1 cellular context compared by ENCODE assay signal in the genomic region with DNA sequence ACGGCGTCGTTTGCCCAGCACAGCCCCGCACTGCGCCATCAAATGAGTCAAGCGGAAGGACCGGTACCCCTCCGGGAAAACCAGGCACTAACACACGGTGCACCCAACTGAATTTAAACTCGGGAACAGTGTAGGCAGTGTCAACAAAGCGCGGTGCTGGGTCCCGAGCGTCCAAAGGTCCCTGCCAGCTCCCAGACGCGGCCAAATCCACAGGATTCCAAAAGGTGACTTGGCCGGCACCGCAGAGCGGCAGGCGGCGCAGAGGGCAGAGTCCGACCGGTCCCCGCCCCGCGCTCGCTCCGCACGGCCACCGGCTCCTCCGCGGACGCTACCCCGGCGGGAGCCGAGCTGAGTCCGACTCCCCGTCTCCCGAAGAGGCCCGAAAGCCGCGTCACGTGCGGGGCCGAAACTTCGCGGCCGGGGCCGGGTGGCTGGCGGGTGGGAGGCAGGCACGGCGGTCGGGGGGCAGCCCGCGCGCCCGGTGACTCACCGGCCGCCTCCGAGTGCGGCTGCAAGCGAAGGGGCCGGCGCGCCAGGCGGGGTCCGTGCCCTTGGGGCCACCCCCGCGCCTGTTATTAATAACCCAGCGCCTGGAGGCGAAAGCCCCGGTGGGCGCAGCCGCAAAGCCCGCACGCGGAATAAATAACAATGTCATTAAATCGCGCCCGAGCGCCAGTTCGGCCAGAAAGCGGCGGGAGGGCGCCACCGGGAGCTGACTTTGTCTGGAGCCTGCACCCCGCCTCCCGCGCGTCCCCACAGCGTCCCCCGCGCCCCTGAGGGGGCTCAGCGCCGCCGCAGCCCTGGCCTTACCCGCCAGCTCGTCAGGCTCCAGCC.
TF ChIP-seq lines count a peak whose summit lies in the region.

No MANE protein-coding gene starts in this region.

TF ChIP-seq in HepG2, 621 proteins besides CTCF, POLR2A, EP300 and RAD21 (continued from another document and continues in another):
- TF ChIP-seq, protein P1, sequence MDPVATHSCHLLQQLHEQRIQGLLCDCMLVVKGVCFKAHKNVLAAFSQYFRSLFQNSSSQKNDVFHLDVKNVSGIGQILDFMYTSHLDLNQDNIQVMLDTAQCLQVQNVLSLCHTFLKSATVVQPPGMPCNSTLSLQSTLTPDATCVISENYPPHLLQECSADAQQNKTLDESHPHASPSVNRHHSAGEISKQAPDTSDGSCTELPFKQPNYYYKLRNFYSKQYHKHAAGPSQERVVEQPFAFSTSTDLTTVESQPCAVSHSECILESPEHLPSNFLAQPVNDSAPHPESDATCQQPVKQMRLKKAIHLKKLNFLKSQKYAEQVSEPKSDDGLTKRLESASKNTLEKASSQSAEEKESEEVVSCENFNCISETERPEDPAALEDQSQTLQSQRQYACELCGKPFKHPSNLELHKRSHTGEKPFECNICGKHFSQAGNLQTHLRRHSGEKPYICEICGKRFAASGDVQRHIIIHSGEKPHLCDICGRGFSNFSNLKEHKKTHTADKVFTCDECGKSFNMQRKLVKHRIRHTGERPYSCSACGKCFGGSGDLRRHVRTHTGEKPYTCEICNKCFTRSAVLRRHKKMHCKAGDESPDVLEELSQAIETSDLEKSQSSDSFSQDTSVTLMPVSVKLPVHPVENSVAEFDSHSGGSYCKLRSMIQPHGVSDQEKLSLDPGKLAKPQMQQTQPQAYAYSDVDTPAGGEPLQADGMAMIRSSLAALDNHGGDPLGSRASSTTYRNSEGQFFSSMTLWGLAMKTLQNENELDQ (CRISPR knock-in tag; IDR thresholded peaks at IDR 0.05; ENCODE audit: borderline replicate concordance), result no peak
- TF ChIP-seq, protein P2, sequence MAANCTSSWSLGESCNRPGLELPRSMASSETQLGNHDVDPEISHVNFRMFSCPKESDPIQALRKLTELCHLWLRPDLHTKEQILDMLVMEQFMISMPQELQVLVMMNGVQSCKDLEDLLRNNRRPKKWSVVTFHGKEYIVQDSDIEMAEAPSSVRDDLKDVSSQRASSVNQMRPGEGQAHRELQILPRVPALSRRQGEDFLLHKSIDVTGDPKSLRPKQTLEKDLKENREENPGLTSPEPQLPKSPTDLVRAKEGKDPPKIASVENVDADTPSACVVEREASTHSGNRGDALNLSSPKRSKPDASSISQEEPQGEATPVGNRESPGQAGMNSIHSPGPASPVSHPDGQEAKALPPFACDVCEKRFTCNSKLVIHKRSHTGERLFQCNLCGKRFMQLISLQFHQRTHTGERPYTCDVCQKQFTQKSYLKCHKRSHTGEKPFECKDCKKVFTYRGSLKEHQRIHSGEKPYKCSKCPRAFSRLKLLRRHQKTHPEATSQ (CRISPR knock-in tag; IDR thresholded peaks at IDR 0.05; ENCODE audit: borderline replicate concordance), result peak; percentile 85; the same call in 1 of the 2 replicates
- TF ChIP-seq, protein P3, sequence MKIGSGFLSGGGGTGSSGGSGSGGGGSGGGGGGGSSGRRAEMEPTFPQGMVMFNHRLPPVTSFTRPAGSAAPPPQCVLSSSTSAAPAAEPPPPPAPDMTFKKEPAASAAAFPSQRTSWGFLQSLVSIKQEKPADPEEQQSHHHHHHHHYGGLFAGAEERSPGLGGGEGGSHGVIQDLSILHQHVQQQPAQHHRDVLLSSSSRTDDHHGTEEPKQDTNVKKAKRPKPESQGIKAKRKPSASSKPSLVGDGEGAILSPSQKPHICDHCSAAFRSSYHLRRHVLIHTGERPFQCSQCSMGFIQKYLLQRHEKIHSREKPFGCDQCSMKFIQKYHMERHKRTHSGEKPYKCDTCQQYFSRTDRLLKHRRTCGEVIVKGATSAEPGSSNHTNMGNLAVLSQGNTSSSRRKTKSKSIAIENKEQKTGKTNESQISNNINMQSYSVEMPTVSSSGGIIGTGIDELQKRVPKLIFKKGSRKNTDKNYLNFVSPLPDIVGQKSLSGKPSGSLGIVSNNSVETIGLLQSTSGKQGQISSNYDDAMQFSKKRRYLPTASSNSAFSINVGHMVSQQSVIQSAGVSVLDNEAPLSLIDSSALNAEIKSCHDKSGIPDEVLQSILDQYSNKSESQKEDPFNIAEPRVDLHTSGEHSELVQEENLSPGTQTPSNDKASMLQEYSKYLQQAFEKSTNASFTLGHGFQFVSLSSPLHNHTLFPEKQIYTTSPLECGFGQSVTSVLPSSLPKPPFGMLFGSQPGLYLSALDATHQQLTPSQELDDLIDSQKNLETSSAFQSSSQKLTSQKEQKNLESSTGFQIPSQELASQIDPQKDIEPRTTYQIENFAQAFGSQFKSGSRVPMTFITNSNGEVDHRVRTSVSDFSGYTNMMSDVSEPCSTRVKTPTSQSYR (CRISPR knock-in tag; IDR thresholded peaks at IDR 0.05; ENCODE audit: borderline replicate concordance), result peak; percentile 61; the same call in 1 of the 2 replicates
- TF ChIP-seq, protein P4, sequence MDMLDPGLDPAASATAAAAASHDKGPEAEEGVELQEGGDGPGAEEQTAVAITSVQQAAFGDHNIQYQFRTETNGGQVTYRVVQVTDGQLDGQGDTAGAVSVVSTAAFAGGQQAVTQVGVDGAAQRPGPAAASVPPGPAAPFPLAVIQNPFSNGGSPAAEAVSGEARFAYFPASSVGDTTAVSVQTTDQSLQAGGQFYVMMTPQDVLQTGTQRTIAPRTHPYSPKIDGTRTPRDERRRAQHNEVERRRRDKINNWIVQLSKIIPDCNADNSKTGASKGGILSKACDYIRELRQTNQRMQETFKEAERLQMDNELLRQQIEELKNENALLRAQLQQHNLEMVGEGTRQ (IDR thresholded peaks at IDR 0.05; ENCODE audit: low read depth, low read length), result peak; percentile 51; the same call in 1 of the 2 replicates
- TF ChIP-seq, protein P4 (CRISPR knock-in tag; IDR thresholded peaks at IDR 0.05; ENCODE audit: borderline replicate concordance), result no peak
- TF ChIP-seq ZNF446 (CRISPR knock-in tag; IDR thresholded peaks at IDR 0.05) (no peak), GPN1 (CRISPR knock-in tag; IDR thresholded peaks at IDR 0.05; ENCODE audit: borderline replicate concordance) (no peak), CBX2 (IDR thresholded peaks at IDR 0.05; ENCODE audit: low read depth, low read length) (no peak), CBX2 (CRISPR knock-in tag; IDR thresholded peaks at IDR 0.05; ENCODE audit: low read depth) (no peak), SALL2 (CRISPR knock-in tag; IDR thresholded peaks at IDR 0.05) (no peak; the same call in 1 of the 2 replicates), ZNF33A (CRISPR knock-in tag; IDR thresholded peaks at IDR 0.05; ENCODE audit: borderline replicate concordance) (no peak), EHMT2 (IDR thresholded peaks at IDR 0.05; ENCODE audit: borderline replicate concordance, low read depth, low read length) (0 out of 2 replicates have a peak, but pooled peaks have one; percentile 28), IRF2 (CRISPR knock-in tag; IDR thresholded peaks at IDR 0.05) (peak; percentile 42; the same call in 1 of the 2 replicates), ETV6 (CRISPR knock-in tag; conservative IDR thresholded peaks at IDR 0.05) (peak; percentile 25; the same call in 1 of the 2 replicates), ZNF335 (CRISPR knock-in tag; IDR thresholded peaks at IDR 0.05) (peak; percentile 57; the same call in 1 of the 2 replicates), MTF1 (CRISPR knock-in tag; IDR thresholded peaks at IDR 0.05) (0 out of 2 replicates have a peak, but pooled peaks have one; percentile 26), MEIS1 (CRISPR knock-in tag; IDR thresholded peaks at IDR 0.05; ENCODE audit: borderline replicate concordance) (no peak; the same call in 1 of the 2 replicates), KAT8 (CRISPR knock-in tag; IDR thresholded peaks at IDR 0.05) (peak; percentile 72), CEBPB (IDR thresholded peaks at IDR 0.05; ENCODE audit: borderline replicate concordance, low read depth, low read length) (no peak), ZNF329 (CRISPR knock-in tag; IDR thresholded peaks at IDR 0.05; ENCODE audit: low read depth) (0 out of 2 replicates have a peak, but pooled peaks have one; percentile 1), CCDC6 (CRISPR knock-in tag; IDR thresholded peaks at IDR 0.05) (no peak; the same call in none of the 2 replicates), PITX1 (CRISPR knock-in tag; IDR thresholded peaks at IDR 0.05) (no peak), BCL6 (CRISPR knock-in tag; IDR thresholded peaks at IDR 0.05) (peak; percentile 29; the same call in 1 of the 2 replicates), MXI1 (IDR thresholded peaks at IDR 0.05; ENCODE audit: borderline replicate concordance, low read depth, low read length) (peak; percentile 87; the same call in 1 of the 3 replicates), ZSCAN30 (CRISPR knock-in tag; IDR thresholded peaks at IDR 0.05) (no peak)
- TF ChIP-seq, protein P5, sequence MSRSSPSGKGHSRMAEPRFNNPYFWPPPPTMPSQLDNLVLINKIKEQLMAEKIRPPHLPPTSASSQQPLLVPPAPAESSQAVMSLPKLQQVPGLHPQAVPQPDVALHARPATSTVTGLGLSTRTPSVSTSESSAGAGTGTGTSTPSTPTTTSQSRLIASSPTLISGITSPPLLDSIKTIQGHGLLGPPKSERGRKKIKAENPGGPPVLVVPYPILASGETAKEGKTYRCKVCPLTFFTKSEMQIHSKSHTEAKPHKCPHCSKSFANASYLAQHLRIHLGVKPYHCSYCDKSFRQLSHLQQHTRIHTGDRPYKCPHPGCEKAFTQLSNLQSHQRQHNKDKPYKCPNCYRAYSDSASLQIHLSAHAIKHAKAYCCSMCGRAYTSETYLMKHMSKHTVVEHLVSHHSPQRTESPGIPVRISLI (CRISPR knock-in tag; IDR thresholded peaks at IDR 0.05; ENCODE audit: borderline replicate concordance), result peak; percentile 39; the same call in 1 of the 2 replicates
- TF ChIP-seq, protein P6, sequence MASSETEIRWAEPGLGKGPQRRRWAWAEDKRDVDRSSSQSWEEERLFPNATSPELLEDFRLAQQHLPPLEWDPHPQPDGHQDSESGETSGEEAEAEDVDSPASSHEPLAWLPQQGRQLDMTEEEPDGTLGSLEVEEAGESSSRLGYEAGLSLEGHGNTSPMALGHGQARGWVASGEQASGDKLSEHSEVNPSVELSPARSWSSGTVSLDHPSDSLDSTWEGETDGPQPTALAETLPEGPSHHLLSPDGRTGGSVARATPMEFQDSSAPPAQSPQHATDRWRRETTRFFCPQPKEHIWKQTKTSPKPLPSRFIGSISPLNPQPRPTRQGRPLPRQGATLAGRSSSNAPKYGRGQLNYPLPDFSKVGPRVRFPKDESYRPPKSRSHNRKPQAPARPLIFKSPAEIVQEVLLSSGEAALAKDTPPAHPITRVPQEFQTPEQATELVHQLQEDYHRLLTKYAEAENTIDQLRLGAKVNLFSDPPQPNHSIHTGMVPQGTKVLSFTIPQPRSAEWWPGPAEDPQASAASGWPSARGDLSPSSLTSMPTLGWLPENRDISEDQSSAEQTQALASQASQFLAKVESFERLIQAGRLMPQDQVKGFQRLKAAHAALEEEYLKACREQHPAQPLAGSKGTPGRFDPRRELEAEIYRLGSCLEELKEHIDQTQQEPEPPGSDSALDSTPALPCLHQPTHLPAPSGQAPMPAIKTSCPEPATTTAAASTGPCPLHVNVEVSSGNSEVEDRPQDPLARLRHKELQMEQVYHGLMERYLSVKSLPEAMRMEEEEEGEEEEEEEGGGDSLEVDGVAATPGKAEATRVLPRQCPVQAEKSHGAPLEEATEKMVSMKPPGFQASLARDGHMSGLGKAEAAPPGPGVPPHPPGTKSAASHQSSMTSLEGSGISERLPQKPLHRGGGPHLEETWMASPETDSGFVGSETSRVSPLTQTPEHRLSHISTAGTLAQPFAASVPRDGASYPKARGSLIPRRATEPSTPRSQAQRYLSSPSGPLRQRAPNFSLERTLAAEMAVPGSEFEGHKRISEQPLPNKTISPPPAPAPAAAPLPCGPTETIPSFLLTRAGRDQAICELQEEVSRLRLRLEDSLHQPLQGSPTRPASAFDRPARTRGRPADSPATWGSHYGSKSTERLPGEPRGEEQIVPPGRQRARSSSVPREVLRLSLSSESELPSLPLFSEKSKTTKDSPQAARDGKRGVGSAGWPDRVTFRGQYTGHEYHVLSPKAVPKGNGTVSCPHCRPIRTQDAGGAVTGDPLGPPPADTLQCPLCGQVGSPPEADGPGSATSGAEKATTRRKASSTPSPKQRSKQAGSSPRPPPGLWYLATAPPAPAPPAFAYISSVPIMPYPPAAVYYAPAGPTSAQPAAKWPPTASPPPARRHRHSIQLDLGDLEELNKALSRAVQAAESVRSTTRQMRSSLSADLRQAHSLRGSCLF (CRISPR knock-in tag; IDR thresholded peaks at IDR 0.05; ENCODE audit: borderline replicate concordance), result no peak
- TF ChIP-seq, protein P7, sequence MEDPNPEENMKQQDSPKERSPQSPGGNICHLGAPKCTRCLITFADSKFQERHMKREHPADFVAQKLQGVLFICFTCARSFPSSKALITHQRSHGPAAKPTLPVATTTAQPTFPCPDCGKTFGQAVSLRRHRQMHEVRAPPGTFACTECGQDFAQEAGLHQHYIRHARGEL (CRISPR knock-in tag; IDR thresholded peaks at IDR 0.05), result no peak
- TF ChIP-seq, protein P8, sequence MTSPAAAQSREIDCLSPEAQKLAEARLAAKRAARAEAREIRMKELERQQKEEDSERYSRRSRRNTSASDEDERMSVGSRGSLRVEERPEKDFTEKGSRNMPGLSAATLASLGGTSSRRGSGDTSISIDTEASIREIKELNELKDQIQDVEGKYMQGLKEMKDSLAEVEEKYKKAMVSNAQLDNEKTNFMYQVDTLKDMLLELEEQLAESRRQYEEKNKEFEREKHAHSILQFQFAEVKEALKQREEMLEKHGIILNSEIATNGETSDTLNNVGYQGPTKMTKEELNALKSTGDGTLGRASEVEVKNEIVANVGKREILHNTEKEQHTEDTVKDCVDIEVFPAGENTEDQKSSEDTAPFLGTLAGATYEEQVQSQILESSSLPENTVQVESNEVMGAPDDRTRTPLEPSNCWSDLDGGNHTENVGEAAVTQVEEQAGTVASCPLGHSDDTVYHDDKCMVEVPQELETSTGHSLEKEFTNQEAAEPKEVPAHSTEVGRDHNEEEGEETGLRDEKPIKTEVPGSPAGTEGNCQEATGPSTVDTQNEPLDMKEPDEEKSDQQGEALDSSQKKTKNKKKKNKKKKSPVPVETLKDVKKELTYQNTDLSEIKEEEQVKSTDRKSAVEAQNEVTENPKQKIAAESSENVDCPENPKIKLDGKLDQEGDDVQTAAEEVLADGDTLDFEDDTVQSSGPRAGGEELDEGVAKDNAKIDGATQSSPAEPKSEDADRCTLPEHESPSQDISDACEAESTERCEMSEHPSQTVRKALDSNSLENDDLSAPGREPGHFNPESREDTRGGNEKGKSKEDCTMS (CRISPR knock-in tag; conservative IDR thresholded peaks at IDR 0.05), result no peak
- TF ChIP-seq, protein P9, sequence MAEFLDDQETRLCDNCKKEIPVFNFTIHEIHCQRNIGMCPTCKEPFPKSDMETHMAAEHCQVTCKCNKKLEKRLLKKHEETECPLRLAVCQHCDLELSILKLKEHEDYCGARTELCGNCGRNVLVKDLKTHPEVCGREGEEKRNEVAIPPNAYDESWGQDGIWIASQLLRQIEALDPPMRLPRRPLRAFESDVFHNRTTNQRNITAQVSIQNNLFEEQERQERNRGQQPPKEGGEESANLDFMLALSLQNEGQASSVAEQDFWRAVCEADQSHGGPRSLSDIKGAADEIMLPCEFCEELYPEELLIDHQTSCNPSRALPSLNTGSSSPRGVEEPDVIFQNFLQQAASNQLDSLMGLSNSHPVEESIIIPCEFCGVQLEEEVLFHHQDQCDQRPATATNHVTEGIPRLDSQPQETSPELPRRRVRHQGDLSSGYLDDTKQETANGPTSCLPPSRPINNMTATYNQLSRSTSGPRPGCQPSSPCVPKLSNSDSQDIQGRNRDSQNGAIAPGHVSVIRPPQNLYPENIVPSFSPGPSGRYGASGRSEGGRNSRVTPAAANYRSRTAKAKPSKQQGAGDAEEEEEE (CRISPR knock-in tag; IDR thresholded peaks at IDR 0.05; ENCODE audit: borderline replicate concordance), result no peak
